13 cellular contexts compared by ENCODE assay signal in genomic region chr12:43273467-43273866, GRCh38.
"Had no signal": no experiment of that assay in that cellular context is flagged by ENCODE, and none has a peak within 500 bp of the region (broad histone marks: within the 10 kb centered on the region; RNA-seq: fewer than 3 reads in every experiment).

No MANE protein-coding gene starts in this region.

- DNase-seq: activated CD4-positive, alpha-beta memory T cell treated with anti-CD3 and anti-CD28 coated beads, Interleukin-2, amount 10 ng/mL, durations not matched to agents 7 days and 5 days; activated gamma-delta T cell treated with Interleukin-2 at 50 U/mL for 16 hours; activated naive CD8-positive, alpha-beta T cell treated with anti-CD3 and anti-CD28 coated beads for 36 hours; activated T-cell treated with anti-CD3 and anti-CD28 coated beads, Interleukin-2, amount 50 U/mL, for 72 hours; mammary epithelial cell; nephron progenitor cell; ovary; stimulated activated CD4-positive, alpha-beta T cell treated with anti-CD3 and anti-CD28 coated beads, Interleukin-4, amount 100 ng/mL, for 4 hours; stimulated activated naive CD8-positive, alpha-beta T cell treated with anti-CD3 and anti-CD28 coated beads, Interleukin-15, amount 100 ng/mL, for 72 hours; SW 1271; testis had no signal

- H2AFZ ChIP-seq: hepatocyte had no signal

- H3K36me3 ChIP-seq: ovary had no signal

- FAIRE-seq: endometrium had no signal

- H3K27me3 ChIP-seq: hepatocyte, ovary, testis had no signal

- H3K9me3 ChIP-seq: ovary, testis had no signal

- H3K4me3 ChIP-seq: hepatocyte, ovary, testis had no signal

- ATAC-seq: activated T-cell treated with anti-CD3 and anti-CD28 coated beads, Interleukin-2, amount 50 U/mL, for 72 hours; stimulated activated naive CD8-positive, alpha-beta T cell treated with anti-CD3 and anti-CD28 coated beads, Interleukin-15, amount 100 ng/mL, for 72 hours had no signal

- H3K27ac ChIP-seq: ovary, testis had no signal

- H3K4me1 ChIP-seq: testis had no signal

- H3K79me2 ChIP-seq: hepatocyte had no signal

- H3K4me2 ChIP-seq: hepatocyte had no signal
